8 cellular contexts compared by ENCODE assay signal in genomic region chr2:27409321-27410073, GRCh38. TPM values are rescaled to one million over a fixed set of nuclear protein-coding genes. Genes with fewer than 3 reads are reported as not detected.
DNase-seq lines count a peak whose midpoint lies in the region; ATAC-seq and TF ChIP-seq lines count a peak whose summit lies in the region.

A gene with protein sequence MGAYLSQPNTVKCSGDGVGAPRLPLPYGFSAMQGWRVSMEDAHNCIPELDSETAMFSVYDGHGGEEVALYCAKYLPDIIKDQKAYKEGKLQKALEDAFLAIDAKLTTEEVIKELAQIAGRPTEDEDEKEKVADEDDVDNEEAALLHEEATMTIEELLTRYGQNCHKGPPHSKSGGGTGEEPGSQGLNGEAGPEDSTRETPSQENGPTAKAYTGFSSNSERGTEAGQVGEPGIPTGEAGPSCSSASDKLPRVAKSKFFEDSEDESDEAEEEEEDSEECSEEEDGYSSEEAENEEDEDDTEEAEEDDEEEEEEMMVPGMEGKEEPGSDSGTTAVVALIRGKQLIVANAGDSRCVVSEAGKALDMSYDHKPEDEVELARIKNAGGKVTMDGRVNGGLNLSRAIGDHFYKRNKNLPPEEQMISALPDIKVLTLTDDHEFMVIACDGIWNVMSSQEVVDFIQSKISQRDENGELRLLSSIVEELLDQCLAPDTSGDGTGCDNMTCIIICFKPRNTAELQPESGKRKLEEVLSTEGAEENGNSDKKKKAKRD (minus strand): TSS chr2:27409591. CDS start chr2:27409422, 169 bp downstream.

- H3K4me3 ChIP-seq in ectodermal cell (ENCODE audit: insufficient read depth, low read depth, low read length) (peak within 1 kb of the TSS; percentile 94), lung (peak within 1 kb of the TSS; percentile 88)

- ATAC-seq in GM19468 (IDR thresholded peaks at IDR 0.05; ENCODE audit: extremely low read depth, unreplicated experiment), result peak; percentile 85
- ATAC-seq in lung (ENCODE audit: insufficient read depth, low FRiP score), result peak; percentile 99

- DNase-seq in CMK (ENCODE audit: low read depth) (peak; percentile 90), HS-5 (ENCODE audit: low read depth) (peak; percentile 65), NK-92 (lab: John Stamatoyannopoulos, UW; ENCODE audit: unreplicated experiment) (peak; percentile 57), lung (ENCODE audit: low spot score) (peak; percentile 95)
- DNase-seq in activated CD8-positive, alpha-beta memory T cell treated with anti-CD3 and anti-CD28 coated beads for 1 hour (ENCODE audit: extremely low read depth in 1 of 2, low read depth in 1 of 2), result peak; percentile 85 to 97
- peak; percentile 94 to 96 (median 94) for DNase-seq in stimulated activated CD4-positive, alpha-beta T cell treated with anti-CD3 and anti-CD28 coated beads, TNF-alpha, amount 100 ng/mL, for 4 hours (ENCODE audit: low read depth in 3 of 3)

- H3K4me1 ChIP-seq in ectodermal cell (ENCODE audit: control insufficient read depth, insufficient read depth, low read length), result no peaks in the 10 kb centered on the region
- H3K4me1 ChIP-seq in lung (ENCODE audit: control insufficient read depth in 2 of 2, insufficient read depth in 2 of 2, low read length in 2 of 2), result peaks cover 3 to 6% of the 10 kb centered on the region in 2 donors

- H3K36me3 ChIP-seq in ectodermal cell (ENCODE audit: control insufficient read depth, insufficient read depth, low read length), result peaks cover 4% of the 10 kb centered on the region
- H3K36me3 ChIP-seq in lung (ENCODE audit: control insufficient read depth in 2 of 2, insufficient read depth in 2 of 2, low read length in 2 of 2), result peaks cover 3 to 4% of the 10 kb centered on the region in 2 donors

- H3K27ac ChIP-seq in ectodermal cell (ENCODE audit: insufficient read depth, low read depth, low read length, poor library complexity, severe bottlenecking) (peak within 1 kb of the TSS; percentile 58), lung (ENCODE audit: low read depth in 1 of 2, low read length in 1 of 2) (peak within 1 kb of the TSS; percentile 91 to 94)

- H3K27me3 ChIP-seq in ectodermal cell (ENCODE audit: control insufficient read depth, insufficient read depth, low read length, poor library complexity, severe bottlenecking), result no peaks in the 10 kb centered on the region
- no peaks in the 10 kb centered on the region for H3K27me3 ChIP-seq in lung (ENCODE audit: control insufficient read depth, insufficient read depth)

- no peaks in the 10 kb centered on the region for H3K9me3 ChIP-seq in ectodermal cell (ENCODE audit: control insufficient read depth, low read length)
- no peaks in the 10 kb centered on the region for H3K9me3 ChIP-seq in lung (ENCODE audit: control insufficient read depth in 2 of 2, insufficient read depth in 1 of 2, low read length in 1 of 2)

- WGBS in ectodermal cell, 2 experiments, result 4 to 5% methylated on average over 82 of the region's 82 CpGs
- 1% methylated on average over 50 to 82 of the region's 82 CpGs for WGBS in lung, 2 donors

- TF ChIP-seq CTCF in lung (IDR thresholded peaks at IDR 0.05; ENCODE audit: control extremely low read depth, extremely low read depth), result no peak

RNA-seq across cellular contexts. Expression of the gene that starts here (rescaled TPM):
- 144 TPM for polyA plus RNA-seq in ectodermal cell (2013, experiment 1 of 4)
- 138 TPM for polyA plus RNA-seq in ectodermal cell (2013, experiment 2 of 4)
- 111 TPM for polyA plus RNA-seq in ectodermal cell (2013, experiment 3 of 4)
- 120 TPM for polyA plus RNA-seq in ectodermal cell (2013, experiment 4 of 4)
- total RNA-seq in lung, result 10 to 100 TPM; 45.9 to 66.0 TPM
- 10 to 100 TPM; 57.5 to 76.2 TPM for polyA plus RNA-seq in lung

Comparison
In these comparisons a context has a peak if more than half of its experiments do, and no peak if none do; other contexts are left out.
1. Peak in every context shown above with its lines: DNase-seq, ATAC-seq, H3K4me3 ChIP-seq and H3K27ac ChIP-seq.